ENCODE assay signal across 27 cellular contexts in the genomic region with DNA sequence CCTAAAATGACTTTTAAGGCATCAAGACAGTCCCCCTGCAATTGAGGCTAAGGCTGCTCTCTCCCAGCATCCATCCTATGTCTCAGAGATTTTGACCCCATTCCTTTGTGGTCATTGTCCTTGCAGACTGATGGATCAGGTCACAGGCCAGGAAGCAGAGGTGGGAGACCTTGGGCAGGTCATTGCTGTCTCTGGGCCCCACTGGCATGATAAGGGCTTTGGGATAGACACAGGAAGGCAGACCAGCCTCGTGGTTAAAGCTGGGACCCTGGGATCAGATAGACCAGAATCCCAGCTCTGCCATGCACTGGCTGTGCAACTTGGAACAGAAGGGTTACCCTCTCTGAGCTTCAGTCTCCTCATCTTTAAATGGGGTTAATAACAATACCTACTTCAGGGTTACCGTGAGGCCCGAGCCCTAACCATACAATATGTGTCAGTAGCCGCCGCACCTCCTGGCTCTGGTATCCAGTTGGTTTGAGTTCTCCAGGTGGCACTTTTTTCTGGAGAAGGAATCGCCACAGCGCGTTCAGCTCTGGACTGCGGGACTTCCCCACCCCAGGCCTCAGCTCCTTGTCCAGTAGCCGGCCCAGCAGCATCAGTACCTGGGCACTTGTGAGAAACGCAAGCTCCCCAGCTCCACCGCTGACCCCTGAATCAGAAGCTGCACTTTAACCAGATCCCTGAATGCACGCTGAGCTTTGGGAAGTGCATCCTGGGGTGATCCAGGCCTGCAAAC. TPM values are rescaled to one million over a fixed set of nuclear protein-coding genes. Genes with fewer than 3 reads are reported as not detected.
"Had no signal": no experiment of that assay in that cellular context is flagged by ENCODE, and none has a peak within 500 bp of the region (broad histone marks: within the 10 kb centered on the region; RNA-seq: fewer than 3 reads in every experiment).

No MANE protein-coding gene starts in this region.

- H3K36me3 ChIP-seq: heart right ventricle, left ventricle myocardium inferior, sigmoid colon, spleen, suprapubic skin, thoracic aorta, tibial artery, upper lobe of right lung had no signal

- H3K27ac ChIP-seq: heart right ventricle, hepatocyte, left ventricle myocardium inferior, parathyroid adenoma, sigmoid colon, spleen, suprapubic skin, thoracic aorta, tibial artery, upper lobe of right lung had no signal

- H3K36me3 Mint-ChIP-seq: mesothelial cell of epicardium; naive B cell; natural killer cell; stimulated activated effector memory CD8-positive, alpha-beta T cell treated with anti-CD3 and anti-CD28 coated beads, Interleukin-12 subunit alpha, Interleukin-12 subunit beta, amount 100 ng/mL, for 72 hours had no signal

- H3K9me3 Mint-ChIP-seq: mesothelial cell of epicardium; natural killer cell; nephron progenitor cell; stimulated activated effector memory CD8-positive, alpha-beta T cell treated with anti-CD3 and anti-CD28 coated beads, Interleukin-12 subunit alpha, Interleukin-12 subunit beta, amount 100 ng/mL, for 72 hours; stimulated activated naive CD8-positive, alpha-beta T cell treated with anti-CD3 and anti-CD28 coated beads, Interleukin-15, Interleukin-2, amounts not matched to agents 100 ng/mL and 50 ng/mL, for 24 hours had no signal

- H3K4me2 ChIP-seq: hepatocyte had no signal

- H3K9ac ChIP-seq: parathyroid adenoma had no signal

- FAIRE-seq: small intestine, urothelium cell line had no signal

- H2AFZ ChIP-seq: hepatocyte, parathyroid adenoma had no signal

- H3K79me2 ChIP-seq: hepatocyte, parathyroid adenoma had no signal

- ATAC-seq: heart right ventricle; natural killer cell; right cardiac atrium; stimulated activated effector memory CD8-positive, alpha-beta T cell treated with anti-CD3 and anti-CD28 coated beads, Interleukin-12 subunit alpha, Interleukin-12 subunit beta, amount 100 ng/mL, for 72 hours; upper lobe of right lung had no signal

- H3K4me1 ChIP-seq: heart right ventricle, left ventricle myocardium inferior, parathyroid adenoma, sigmoid colon, spleen, suprapubic skin, tibial artery, upper lobe of right lung had no signal

- H3K4me3 ChIP-seq: heart right ventricle, hepatocyte, left ventricle myocardium inferior, lung, sigmoid colon, spleen, suprapubic skin, thoracic aorta, tibial artery, upper lobe of right lung had no signal

- H3K9me3 ChIP-seq: heart right ventricle, left ventricle myocardium inferior, sigmoid colon, spleen, suprapubic skin, thoracic aorta, tibial artery, upper lobe of right lung had no signal

- H3K4me1 Mint-ChIP-seq: mesothelial cell of epicardium; natural killer cell; stimulated activated effector memory CD8-positive, alpha-beta T cell treated with anti-CD3 and anti-CD28 coated beads, Interleukin-12 subunit alpha, Interleukin-12 subunit beta, amount 100 ng/mL, for 72 hours had no signal

- H3K27ac Mint-ChIP-seq: mesothelial cell of epicardium; natural killer cell; nephron progenitor cell; stimulated activated effector memory CD8-positive, alpha-beta T cell treated with anti-CD3 and anti-CD28 coated beads, Interleukin-12 subunit alpha, Interleukin-12 subunit beta, amount 100 ng/mL, for 72 hours; stimulated activated naive CD8-positive, alpha-beta T cell treated with anti-CD3 and anti-CD28 coated beads, Interleukin-15, Interleukin-2, amounts not matched to agents 100 ng/mL and 50 ng/mL, for 24 hours had no signal

- H3K27me3 Mint-ChIP-seq: stimulated activated naive CD8-positive, alpha-beta T cell treated with anti-CD3 and anti-CD28 coated beads, Interleukin-15, Interleukin-2, amounts not matched to agents 100 ng/mL and 50 ng/mL, for 24 hours had no signal

- H3K27me3 ChIP-seq: hepatocyte, upper lobe of right lung had no signal

- DNase-seq: heart right ventricle; islet precursor cell; left ventricle myocardium inferior; mesendoderm; naive B cell; natural killer cell; nephron progenitor cell; nucleus accumbens; sigmoid colon; small intestine; spleen; stimulated activated CD4-positive, alpha-beta T cell treated with anti-CD3 and anti-CD28 coated beads, Interleukin-4, amount 100 ng/mL, for 24 hours; stimulated activated naive CD4-positive, alpha-beta T cell; tibial artery; trophoblast cell; upper lobe of right lung had no signal

- H3K4me3 Mint-ChIP-seq: mesothelial cell of epicardium; naive B cell; natural killer cell; nephron progenitor cell; stimulated activated effector memory CD8-positive, alpha-beta T cell treated with anti-CD3 and anti-CD28 coated beads, Interleukin-12 subunit alpha, Interleukin-12 subunit beta, amount 100 ng/mL, for 72 hours; stimulated activated naive CD8-positive, alpha-beta T cell treated with anti-CD3 and anti-CD28 coated beads, Interleukin-15, Interleukin-2, amounts not matched to agents 100 ng/mL and 50 ng/mL, for 24 hours had no signal

RNA-seq across cellular contexts. Expression of a gene that starts 21.4 kb away (rescaled TPM):
- total RNA-seq: natural killer cell, pulmonary artery endothelial cell had no signal
